ENCODE assay signal across 8 cellular contexts in the genomic region with DNA sequence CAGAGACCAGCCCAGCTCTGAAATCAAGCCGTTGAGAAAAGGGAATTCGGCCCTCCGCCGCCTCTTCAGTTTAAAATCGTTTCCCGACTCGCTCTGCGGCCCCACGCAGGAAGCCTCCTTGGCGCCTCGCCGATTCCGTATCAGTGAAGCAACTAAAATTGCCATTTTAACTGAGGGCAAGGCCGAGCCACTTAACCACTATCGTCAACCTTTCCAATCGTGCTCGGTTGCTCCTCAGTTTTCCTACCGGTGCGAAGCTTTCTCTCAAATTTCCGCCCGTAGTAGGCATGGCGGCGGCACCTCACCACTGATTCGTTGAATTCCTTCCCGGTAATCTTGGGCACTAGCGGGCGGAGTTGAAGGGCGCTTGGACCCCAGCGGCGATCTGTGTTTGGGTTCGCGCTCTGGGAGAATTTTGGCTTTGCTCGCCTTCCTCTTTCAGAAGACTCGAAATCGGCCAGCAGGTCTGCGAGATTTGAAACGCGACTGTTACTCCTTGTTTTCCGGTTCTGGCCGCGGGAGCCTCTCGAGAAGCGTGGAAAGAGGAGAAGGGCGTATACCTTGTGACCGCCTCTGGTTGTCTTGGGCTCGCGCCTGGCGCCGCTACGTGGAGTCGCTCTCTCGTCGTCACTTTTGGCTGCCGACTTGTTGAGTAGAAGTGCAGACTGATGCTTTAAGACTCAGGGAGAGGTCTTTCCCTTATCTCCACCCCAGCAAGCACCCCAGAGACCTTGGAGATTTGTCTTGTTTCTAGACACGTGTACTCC. TPM values are rescaled to one million over a fixed set of nuclear protein-coding genes. Genes with fewer than 3 reads are reported as not detected.
A peak's percentile ranks its signal among the peaks of the same experiment; 100 is the strongest.
DNase-seq lines count a peak whose midpoint lies in the region; ATAC-seq and TF ChIP-seq lines count a peak whose summit lies in the region.

A gene with protein sequence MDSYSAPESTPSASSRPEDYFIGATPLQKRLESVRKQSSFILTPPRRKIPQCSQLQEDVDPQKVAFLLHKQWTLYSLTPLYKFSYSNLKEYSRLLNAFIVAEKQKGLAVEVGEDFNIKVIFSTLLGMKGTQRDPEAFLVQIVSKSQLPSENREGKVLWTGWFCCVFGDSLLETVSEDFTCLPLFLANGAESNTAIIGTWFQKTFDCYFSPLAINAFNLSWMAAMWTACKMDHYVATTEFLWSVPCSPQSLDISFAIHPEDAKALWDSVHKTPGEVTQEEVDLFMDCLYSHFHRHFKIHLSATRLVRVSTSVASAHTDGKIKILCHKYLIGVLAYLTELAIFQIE (minus strand): TSS at position 569 of the 767 bp plus-strand sequence. CDS start 13,584 bp downstream, outside the sequence.
A gene with protein sequence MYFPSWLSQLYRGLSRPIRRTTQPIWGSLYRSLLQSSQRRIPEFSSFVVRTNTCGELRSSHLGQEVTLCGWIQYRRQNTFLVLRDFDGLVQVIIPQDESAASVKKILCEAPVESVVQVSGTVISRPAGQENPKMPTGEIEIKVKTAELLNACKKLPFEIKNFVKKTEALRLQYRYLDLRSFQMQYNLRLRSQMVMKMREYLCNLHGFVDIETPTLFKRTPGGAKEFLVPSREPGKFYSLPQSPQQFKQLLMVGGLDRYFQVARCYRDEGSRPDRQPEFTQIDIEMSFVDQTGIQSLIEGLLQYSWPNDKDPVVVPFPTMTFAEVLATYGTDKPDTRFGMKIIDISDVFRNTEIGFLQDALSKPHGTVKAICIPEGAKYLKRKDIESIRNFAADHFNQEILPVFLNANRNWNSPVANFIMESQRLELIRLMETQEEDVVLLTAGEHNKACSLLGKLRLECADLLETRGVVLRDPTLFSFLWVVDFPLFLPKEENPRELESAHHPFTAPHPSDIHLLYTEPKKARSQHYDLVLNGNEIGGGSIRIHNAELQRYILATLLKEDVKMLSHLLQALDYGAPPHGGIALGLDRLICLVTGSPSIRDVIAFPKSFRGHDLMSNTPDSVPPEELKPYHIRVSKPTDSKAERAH (plus strand): TSS at position 359 of the 767 bp plus-strand sequence. CDS start 557 bp downstream, outside the sequence.

- TF ChIP-seq POLR2A in uterus (IDR thresholded peaks at IDR 0.05), result peak in 1 of 2 donors; percentile 38

- H3K4me3 ChIP-seq in psoas muscle, result peak within 1 kb of the TSS; percentile 76
- H3K4me3 ChIP-seq in uterus, result peak within 1 kb of the TSS; percentile 77 to 81

- H3K27ac ChIP-seq in psoas muscle, result peak within 1 kb of the TSS; percentile 91
- H3K27ac ChIP-seq in uterus, result peak within 1 kb of the TSS; percentile 95 to 98

- peak; percentile 74 for ATAC-seq in GM18499 (IDR thresholded peaks at IDR 0.05; ENCODE audit: insufficient read depth, unreplicated experiment)
- ATAC-seq in HG02943 (IDR thresholded peaks at IDR 0.05; ENCODE audit: low read depth, unreplicated experiment), result peak; percentile 90
- ATAC-seq in left ventricle myocardium superior, result peak; percentile 99
- peak; percentile 98 for ATAC-seq in psoas muscle

- H3K27me3 ChIP-seq in psoas muscle (ENCODE audit: insufficient read depth in 3 of 3, low read length in 2 of 3) (no peaks in the 10 kb centered on the region), uterus (no peaks in the 10 kb centered on the region)

- TF ChIP-seq CTCF in psoas muscle (IDR thresholded peaks at IDR 0.05), result no peak
- peak in 1 of 4 experiments; percentile 15 for TF ChIP-seq CTCF in uterus (IDR thresholded peaks at IDR 0.05)

- H3K36me3 ChIP-seq in psoas muscle (ENCODE audit: insufficient read depth in 1 of 2, low read depth in 1 of 2) (peaks cover 0 to 24% of the 10 kb centered on the region in 2 donors), uterus (no peaks in the 10 kb centered on the region)

- H3K4me1 ChIP-seq in psoas muscle (peaks cover 13% of the 10 kb centered on the region), uterus (no peaks in the 10 kb centered on the region)

- peak; percentile 99 for DNase-seq in NCI-H187 treated with DMSO at 0.1 percent for 48 hours (lab: John Stamatoyannopoulos, UW)
- DNase-seq in anterior cingulate cortex (lab: John Stamatoyannopoulos, UW), result peak; percentile 78 to 99 (median 94)
- peak; percentile 98 for DNase-seq in left ventricle myocardium superior
- DNase-seq in psoas muscle, result peak; percentile 97 to 98
- peak; percentile 95 to 97 for DNase-seq in uterus

- H3K9me3 ChIP-seq in psoas muscle (no peaks in the 10 kb centered on the region), uterus (no peaks in the 10 kb centered on the region)

- intact Hi-C loops in T-helper 2 cell treated with Interferon-gamma antibody and Interleukin-4, amounts not matched to agents 100 ng/mL and 5 ng/mL, for 36 hours (cut with micrococcal nuclease), result loop anchor here (1.0 to 2.0 kb wide), 10 partner anchors 44 to 1292 kb away; a partner anchor contains a TSS
- intact Hi-C loops in left ventricle myocardium superior (cut with micrococcal nuclease) (loop anchor here (5.0 to 10.0 kb wide), 2 partner anchors 392 to 570 kb away; no protein-coding TSS in a partner anchor), psoas muscle (cut with DNase I) (loop anchor here (2.0 to 10.0 kb wide), 4 partner anchors 43 to 404 kb away; a partner anchor contains a TSS), uterus (cut with DNase I; ENCODE audit: low total_unique reads) (loop anchor here (10.0 kb wide), 1 partner anchor 400 kb away; no protein-coding TSS in a partner anchor)

- WGBS in psoas muscle, 3 donors, result 0 to 1% (median 0%) methylated on average over 55 of the region's 55 CpGs

RNA-seq across cellular contexts. Expression of the first gene that starts in this region (rescaled TPM):
- 34.0 and 37.8 TPM in 2 replicates for total RNA-seq in T-helper 2 cell treated with Interferon-gamma antibody and Interleukin-4, amounts not matched to agents 100 ng/mL and 5 ng/mL, for 36 hours
- total RNA-seq in left ventricle myocardium superior, result 3.2 TPM
- 1 to 10 TPM; 2.1 to 6.7 (median 4.4) TPM for total RNA-seq in psoas muscle
- polyA plus RNA-seq in psoas muscle, result 1 to 10 TPM; 2.9 to 7.0 (median 6.5) TPM
- total RNA-seq in uterus, result 10 to 100 TPM in 1 of 4 donors, 1 to 10 TPM in 1, under 1 TPM in 1, not detected in 1; 0.51 to 24.2 (median 4.7) TPM

RNA-seq across cellular contexts. Expression of the second gene that starts in this region (rescaled TPM):
- 30.6 and 33.2 TPM in 2 replicates for total RNA-seq in T-helper 2 cell treated with Interferon-gamma antibody and Interleukin-4, amounts not matched to agents 100 ng/mL and 5 ng/mL, for 36 hours
- total RNA-seq in left ventricle myocardium superior (12.4 TPM), psoas muscle (10 to 100 TPM in 1 of 4 donors, 1 to 10 TPM in 3; 5.7 to 14.3 (median 6.7) TPM), uterus (10 to 100 TPM in 3 of 4 donors, 1 to 10 TPM in 1; 4.1 to 20.0 (median 12.7) TPM)
- polyA plus RNA-seq in psoas muscle, result 10 to 100 TPM in 1 of 3 donors, 1 to 10 TPM in 2; 4.5 to 12.7 (median 7.3) TPM

Comparison
In these comparisons a context has a peak if more than half of its experiments do, and no peak if none do; other contexts are left out.
1. Peak in every context shown above with its lines: DNase-seq, ATAC-seq, H3K4me3 ChIP-seq and H3K27ac ChIP-seq.